ENCODE assay signal across 9 cellular contexts in genomic region chr10:122054046-122055025, GRCh38.
DNase-seq lines count a peak whose midpoint lies in the region; ATAC-seq, FAIRE-seq and TF ChIP-seq lines count a peak whose summit lies in the region.
"Had no signal": no experiment of that assay in that cellular context is flagged by ENCODE, and none has a peak within 500 bp of the region (broad histone marks: within the 10 kb centered on the region; RNA-seq: fewer than 3 reads in every experiment).

No MANE protein-coding gene starts in this region.

- H3K27ac ChIP-seq in SU-DHL-6 (ENCODE audit: low read depth, low read length), result no peak overlapping the region
- peak overlapping the region in 1 of 2 donors; percentile 17 for H3K27ac ChIP-seq in tibial artery
- H3K27ac ChIP-seq: BLaER1 treated with 17β-estradiol and CSF1 and Interleukin-3, amounts not matched to agents 10 nM and 100 nM had no signal

- no peak overlapping the region for H3K9ac ChIP-seq in SU-DHL-6 (ENCODE audit: low read length)
- H3K9ac ChIP-seq: BLaER1 treated with 17β-estradiol and CSF1 and Interleukin-3, amounts not matched to agents 10 nM and 100 nM had no signal

- no peak overlapping the region for H2AFZ ChIP-seq in SU-DHL-6 (ENCODE audit: low read depth, low read length, severe bottlenecking)

- TF ChIP-seq POLR2A in GM12892 (IDR thresholded peaks at IDR 0.05; ENCODE audit: low read depth, low read length), result no peak

- H3K4me3 ChIP-seq in SU-DHL-6 (ENCODE audit: insufficient read depth, low read length, poor library complexity, severe bottlenecking), result no peak overlapping the region
- no peak overlapping the region for H3K4me3 ChIP-seq in tibial artery
- H3K4me3 ChIP-seq: BLaER1 treated with 17β-estradiol and CSF1 and Interleukin-3, amounts not matched to agents 10 nM and 100 nM had no signal

- H3K9me3 ChIP-seq in SU-DHL-6 (ENCODE audit: insufficient read depth, low read length) (no peaks in the 10 kb centered on the region), tibial artery (no peaks in the 10 kb centered on the region)

- H3K36me3 ChIP-seq in SU-DHL-6 (ENCODE audit: low read length) (no peaks in the 10 kb centered on the region), tibial artery (no peaks in the 10 kb centered on the region)
- H3K36me3 ChIP-seq: BLaER1 treated with 17β-estradiol and CSF1 and Interleukin-3, amounts not matched to agents 10 nM and 100 nM had no signal

- ATAC-seq in left ventricle myocardium superior (peak; percentile 66), HG03442 (IDR thresholded peaks at IDR 0.05; ENCODE audit: unreplicated experiment) (no peak)

- no peaks in the 10 kb centered on the region for H3K79me2 ChIP-seq in SU-DHL-6 (ENCODE audit: insufficient read depth, low read length)

- DNase-seq in NCI-H526 (lab: John Stamatoyannopoulos, UW), result peak; percentile 3 to 33
- no peak for DNase-seq in NCI-H526 treated with DMSO at 0.1 percent for 48 hours (lab: John Stamatoyannopoulos, UW)
- peak; percentile 74 for DNase-seq in left ventricle myocardium superior
- peak; percentile 59 to 81 for DNase-seq in tibial artery
- no peak for DNase-seq in GM12892 (ENCODE audit: insufficient read length)
- no peak for DNase-seq in NCI-H2081 treated with DMSO at 0.1 percent for 48 hours (lab: John Stamatoyannopoulos, UW)

- no peak for FAIRE-seq in GM12892 (lab: Jason Lieb, UNC)

- H3K4me1 ChIP-seq in tibial artery, result peaks cover 0 to 24% (median 8%) of the 10 kb centered on the region in 4 donors

- intact Hi-C loops in left ventricle myocardium superior (cut with micrococcal nuclease), result no loop called here
- intact Hi-C loops in tibial artery (cut with DNase I; ENCODE audit: low total_unique reads), result loop anchor here (5.0 kb wide), 1 partner anchor 127 kb away; the partner anchor contains the start of gene ATE1

- H3K27me3 ChIP-seq in SU-DHL-6 (ENCODE audit: low read length) (no peaks in the 10 kb centered on the region), tibial artery (no peaks in the 10 kb centered on the region)
- H3K27me3 ChIP-seq: BLaER1 treated with 17β-estradiol and CSF1 and Interleukin-3, amounts not matched to agents 10 nM and 100 nM had no signal

- TF ChIP-seq CTCF in SU-DHL-6 (IDR thresholded peaks at IDR 0.05; ENCODE audit: insufficient read depth, low read length, poor library complexity, severe bottlenecking), result peak; percentile 35
- peak; percentile 54 to 71 for TF ChIP-seq CTCF in tibial artery (IDR thresholded peaks at IDR 0.05)

- no peaks in the 10 kb centered on the region for H3F3A ChIP-seq in SU-DHL-6 (ENCODE audit: insufficient read depth)

- no peaks in the 10 kb centered on the region for H3K9me2 ChIP-seq in SU-DHL-6 (replicated peaks; ENCODE audit: insufficient read depth, low read length)

- H4K20me1 ChIP-seq in SU-DHL-6 (ENCODE audit: low read depth, low read length), result no peaks in the 10 kb centered on the region
- H4K20me1 ChIP-seq: BLaER1 treated with 17β-estradiol and CSF1 and Interleukin-3, amounts not matched to agents 10 nM and 100 nM had no signal

- H3K4me2 ChIP-seq in SU-DHL-6 (ENCODE audit: low read depth, low read length, poor library complexity, severe bottlenecking), result no peak overlapping the region
- H3K4me2 ChIP-seq: BLaER1 treated with 17β-estradiol and CSF1 and Interleukin-3, amounts not matched to agents 10 nM and 100 nM had no signal

Comparison
In these comparisons a context has a peak if more than half of its experiments do, and no peak if none do; other contexts are left out.
1. DNase-seq: peak in NCI-H526 (2 of 2), left ventricle myocardium superior (single experiment) and tibial artery (2 of 2); none in NCI-H526 treated with DMSO at 0.1 percent for 48 hours (single experiment), GM12892 (single experiment) and NCI-H2081 treated with DMSO at 0.1 percent for 48 hours (single experiment).